8 cellular contexts compared by ENCODE assay signal in genomic region chr3:49120096-49120437, GRCh38. TPM values are rescaled to one million over a fixed set of nuclear protein-coding genes. Genes with fewer than 3 reads are reported as not detected.
DNase-seq lines count a peak whose midpoint lies in the region; ATAC-seq and TF ChIP-seq lines count a peak whose summit lies in the region.

No MANE protein-coding gene starts in this region.

- H3K27ac ChIP-seq in VCaP = peak overlapping the region; percentile 98
- H3K27ac ChIP-seq in parathyroid adenoma = peak overlapping the region; percentile 91

- H3K27me3 ChIP-seq in parathyroid adenoma (ENCODE audit: control insufficient read depth, insufficient read depth, low read length) = no peaks in the 10 kb centered on the region

- peaks cover 15% of the 10 kb centered on the region for H3K4me1 ChIP-seq in parathyroid adenoma

- TF ChIP-seq CTCF in VCaP (conservative IDR thresholded peaks at IDR 0.05) (no peak), fibroblast of the aortic adventitia (IDR thresholded peaks at IDR 0.05; ENCODE audit: insufficient read depth, low read length) (no peak), parathyroid adenoma (IDR thresholded peaks at IDR 0.05) (no peak)

- peak; percentile 18 for DNase-seq in activated CD4-positive, alpha-beta T cell treated with anti-CD3 and anti-CD28 coated beads for 48 hours
- no peak for DNase-seq in activated CD4-positive, alpha-beta T cell treated with anti-CD3 and anti-CD28 coated beads, Interleukin-2, amount 50 U/mL, for 48 hours
- DNase-seq in fibroblast of the aortic adventitia (ENCODE audit: low read depth) = no peak
- DNase-seq in NK-92 (lab: John Stamatoyannopoulos, UW; ENCODE audit: unreplicated experiment) = no peak

- H2AFZ ChIP-seq in parathyroid adenoma = peak overlapping the region; percentile 75

- H3K79me2 ChIP-seq in parathyroid adenoma = peaks cover 35% of the 10 kb centered on the region

- H3K36me3 ChIP-seq in parathyroid adenoma (ENCODE audit: control insufficient read depth, insufficient read depth, low read length) = no peaks in the 10 kb centered on the region

- H3K4me3 ChIP-seq in fibroblast of the aortic adventitia (ENCODE audit: low read depth, low read length) = peak overlapping the region; percentile 93
- H3K4me3 ChIP-seq in parathyroid adenoma (ENCODE audit: low read depth, low read length) = peak overlapping the region; percentile 80

- ATAC-seq in HG03460 (IDR thresholded peaks at IDR 0.05; ENCODE audit: unreplicated experiment) = no peak
- ATAC-seq in HG02610 (IDR thresholded peaks at IDR 0.05; ENCODE audit: unreplicated experiment) = no peak

- H3K9me3 ChIP-seq in parathyroid adenoma (ENCODE audit: control insufficient read depth, low read length) = no peaks in the 10 kb centered on the region

- peak overlapping the region; percentile 78 for H3K4me2 ChIP-seq in parathyroid adenoma (ENCODE audit: low read length)

- H3K9ac ChIP-seq in parathyroid adenoma = peak overlapping the region; percentile 28

RNA-seq across cellular contexts. Expression of gene USP19, which starts 0.6 kb away (rescaled TPM):
- 23.7 and 36.0 TPM in 2 replicates for total RNA-seq in fibroblast of the aortic adventitia (ENCODE audit: low replicate concordance)

RNA-seq across cellular contexts. Expression of gene LAMB2, which starts 12.8 kb away (rescaled TPM):
- 202 and 937 TPM in 2 replicates for total RNA-seq in fibroblast of the aortic adventitia (ENCODE audit: low replicate concordance)

RNA-seq across cellular contexts. Expression of gene QARS1, which starts 15.5 kb away (rescaled TPM):
- 306 and 348 TPM in 2 replicates for total RNA-seq in fibroblast of the aortic adventitia (ENCODE audit: low replicate concordance)

RNA-seq across cellular contexts. Expression of gene QRICH1, which starts 26.2 kb away (rescaled TPM):
- total RNA-seq in fibroblast of the aortic adventitia (ENCODE audit: low replicate concordance) = 33.8 and 75.3 TPM in 2 replicates

RNA-seq across cellular contexts. Expression of gene CCDC71, which starts 46.1 kb away (rescaled TPM):
- 14.8 and 22.7 TPM in 2 replicates for total RNA-seq in fibroblast of the aortic adventitia (ENCODE audit: low replicate concordance)
